ENCODE assay signal across 29 cellular contexts in genomic region chr9:131856105-131856504, GRCh38.
DNase-seq lines count a peak whose midpoint lies in the region; ATAC-seq, FAIRE-seq and TF ChIP-seq lines count a peak whose summit lies in the region.
"Had no signal": no experiment of that assay in that cellular context is flagged by ENCODE, and none has a peak within 500 bp of the region (broad histone marks: within the 10 kb centered on the region; RNA-seq: fewer than 3 reads in every experiment).

No MANE protein-coding gene starts in this region.

- in situ Hi-C loops in brain microvascular endothelial cell (cut with HindIII; ENCODE audit: low pct_ligation_motif_present, low sequenced_read_pairs): no loop called here

- 63% methylated on average over 17 of the region's 21 CpGs for WGBS in A549 (ENCODE audit: missing lambda C conversion rate)
- 88 to 89% methylated on average over 21 of the region's 21 CpGs for WGBS in testis, 2 donors

- TF ChIP-seq POLR2A in A549 (IDR thresholded peaks at IDR 0.05; ENCODE audit: low read length) (no peak), testis (IDR thresholded peaks at IDR 0.05) (no peak)

- CTCF ChIA-PET in A549 (lab: Yijun Ruan, JAX): no interaction called here

- no peaks in the 10 kb centered on the region for H3K36me3 ChIP-seq in brain microvascular endothelial cell (replicated peaks)
- H3K36me3 ChIP-seq in testis (ENCODE audit: low read depth, missing control alignments): no peaks in the 10 kb centered on the region

- H3K27me3 ChIP-seq in brain microvascular endothelial cell (replicated peaks) (no peaks in the 10 kb centered on the region), testis (no peaks in the 10 kb centered on the region)
- H3K27me3 ChIP-seq: breast epithelium, heart right ventricle had no signal

- POLR2A ChIA-PET in A549 (lab: Yijun Ruan, JAX): no interaction called here

- peak; percentile 83 to 97 for ATAC-seq in A549
- ATAC-seq in Right ventricle myocardium inferior: no peak
- ATAC-seq: CD8-positive, alpha-beta T cell; heart right ventricle had no signal

- TF ChIP-seq EP300 in A549 (IDR thresholded peaks at IDR 0.05): no peak

- TF ChIP-seq CTCF in A549 (IDR thresholded peaks at IDR 0.05) (peak; percentile 12; the same call in 1 of the 3 replicates), HFFc6 (IDR thresholded peaks at IDR 0.05) (peak; percentile 24), brain microvascular endothelial cell (IDR thresholded peaks at IDR 0.05; ENCODE audit: low read depth, low read length, missing control alignments) (peak; percentile 35), osteocyte (IDR thresholded peaks at IDR 0.05) (no peak), testis (IDR thresholded peaks at IDR 0.05) (no peak)

- no peaks in the 10 kb centered on the region for H3K4me1 ChIP-seq in A549
- no peaks in the 10 kb centered on the region for H3K4me1 ChIP-seq in testis
- H3K4me1 ChIP-seq: breast epithelium had no signal

- no peaks in the 10 kb centered on the region for H3K9me3 ChIP-seq in A549
- no peaks in the 10 kb centered on the region for H3K9me3 ChIP-seq in testis
- H3K9me3 ChIP-seq: breast epithelium, heart right ventricle, left ventricle myocardium inferior had no signal

- H3K27me3 Mint-ChIP-seq in HFFc6 (ENCODE audit: insufficient read depth) (peaks cover 25% of the 10 kb centered on the region), osteocyte (ENCODE audit: unreplicated experiment) (no peaks in the 10 kb centered on the region)
- H3K27me3 Mint-ChIP-seq: naive B cell; stimulated activated naive CD8-positive, alpha-beta T cell treated with anti-CD3 and anti-CD28 coated beads, Interleukin-15, Interleukin-2, amounts not matched to agents 100 ng/mL and 50 ng/mL, for 24 hours had no signal

- H3K4me3 Mint-ChIP-seq in HFFc6 (no peak overlapping the region), osteocyte (ENCODE audit: unreplicated experiment) (no peak overlapping the region)
- H3K4me3 Mint-ChIP-seq: activated CD4-positive, alpha-beta memory T cell treated with anti-CD3 and anti-CD28 coated beads, Interleukin-2, amount 10 ng/mL, durations not matched to agents 7 days and 5 days; activated naive CD4-positive, alpha-beta T cell treated with anti-CD3 and anti-CD28 coated beads, Interleukin-2, amount 10 ng/mL, durations not matched to agents 7 days and 5 days; CD8-positive, alpha-beta T cell; mesothelial cell of epicardium; naive B cell; stimulated activated naive CD8-positive, alpha-beta T cell treated with anti-CD3 and anti-CD28 coated beads, Interleukin-15, Interleukin-2, amounts not matched to agents 100 ng/mL and 50 ng/mL, for 24 hours had no signal

- no peak overlapping the region for H3K4me3 ChIP-seq in A549
- no peak overlapping the region for H3K4me3 ChIP-seq in brain microvascular endothelial cell (ENCODE audit: low read depth, low read length)
- no peak overlapping the region for H3K4me3 ChIP-seq in testis
- H3K4me3 ChIP-seq: breast epithelium, left ventricle myocardium inferior, skin epidermis had no signal

- peak in 1 of 2 experiments; percentile 35; a peak in 1 of 5 replicates for TF ChIP-seq RAD21 in A549 (conservative IDR thresholded peaks at IDR 0.05 in 1 of 2, IDR thresholded peaks at IDR 0.05 in 1 of 2)

- no peaks in the 10 kb centered on the region for H3K9me3 Mint-ChIP-seq in HFFc6
- H3K9me3 Mint-ChIP-seq in osteocyte (ENCODE audit: unreplicated experiment): no peaks in the 10 kb centered on the region
- H3K9me3 Mint-ChIP-seq: activated CD4-positive, alpha-beta memory T cell treated with anti-CD3 and anti-CD28 coated beads, Interleukin-2, amount 10 ng/mL, durations not matched to agents 7 days and 5 days; activated naive CD4-positive, alpha-beta T cell treated with anti-CD3 and anti-CD28 coated beads, Interleukin-2, amount 10 ng/mL, durations not matched to agents 7 days and 5 days; CD8-positive, alpha-beta T cell; mesothelial cell of epicardium; naive B cell; stimulated activated naive CD8-positive, alpha-beta T cell treated with anti-CD3 and anti-CD28 coated beads, Interleukin-15, Interleukin-2, amounts not matched to agents 100 ng/mL and 50 ng/mL, for 24 hours had no signal

- no peak overlapping the region for H3K27ac ChIP-seq in A549
- no peak overlapping the region for H3K27ac ChIP-seq in brain microvascular endothelial cell
- no peak overlapping the region for H3K27ac ChIP-seq in testis
- H3K27ac ChIP-seq: breast epithelium, heart right ventricle, left ventricle myocardium inferior, skin epidermis had no signal

- H3K27ac Mint-ChIP-seq in HFFc6: no peak overlapping the region
- H3K27ac Mint-ChIP-seq in osteocyte (ENCODE audit: unreplicated experiment): no peak overlapping the region
- H3K27ac Mint-ChIP-seq: activated CD4-positive, alpha-beta memory T cell treated with anti-CD3 and anti-CD28 coated beads, Interleukin-2, amount 10 ng/mL, durations not matched to agents 7 days and 5 days; activated naive CD4-positive, alpha-beta T cell treated with anti-CD3 and anti-CD28 coated beads, Interleukin-2, amount 10 ng/mL, durations not matched to agents 7 days and 5 days; CD8-positive, alpha-beta T cell; mesothelial cell of epicardium; stimulated activated naive CD8-positive, alpha-beta T cell treated with anti-CD3 and anti-CD28 coated beads, Interleukin-15, Interleukin-2, amounts not matched to agents 100 ng/mL and 50 ng/mL, for 24 hours had no signal

- peaks cover 10% of the 10 kb centered on the region for H3K4me1 Mint-ChIP-seq in HFFc6 (ENCODE audit: low read depth)
- H3K4me1 Mint-ChIP-seq in osteocyte (ENCODE audit: unreplicated experiment): no peaks in the 10 kb centered on the region
- H3K4me1 Mint-ChIP-seq: activated naive CD4-positive, alpha-beta T cell treated with anti-CD3 and anti-CD28 coated beads, Interleukin-2, amount 10 ng/mL, durations not matched to agents 7 days and 5 days had no signal

- H3K4me2 ChIP-seq in A549: no peak overlapping the region

- intact Hi-C loops in testis (cut with DNase I; ENCODE audit: low total_unique reads): no loop called here
- intact Hi-C loops in Right ventricle myocardium inferior (cut with DNase I): no loop called here

- DNase-seq in A549 (ENCODE audit: low read depth in 1 of 2, low spot score in 1 of 2) (peak; percentile 45 to 56), HFFc6 (no peak), brain microvascular endothelial cell (no peak), iPS-NIHi7 (ENCODE audit: extremely low spot score) (peak; percentile 84), osteocyte (ENCODE audit: extremely low spot score, unreplicated experiment) (no peak), GM19238 (ENCODE audit: insufficient read length, low spot score) (no peak), testis (no peak), Right ventricle myocardium inferior (ENCODE audit: missing footprints) (no peak)
- DNase-seq: activated CD4-positive, alpha-beta memory T cell treated with anti-CD3 and anti-CD28 coated beads, Interleukin-2, amount 10 ng/mL, durations not matched to agents 7 days and 5 days; activated CD4-positive, CD25-positive, alpha-beta regulatory T cell treated with anti-CD3 and anti-CD28 coated beads, Interleukin-2, amount 50 U/mL, for 72 hours; activated CD8-positive, alpha-beta memory T cell treated with anti-CD3 and anti-CD28 coated beads, Interleukin-2, amount 50 U/mL, for 48 hours; activated naive CD4-positive, alpha-beta T cell treated with anti-CD3 and anti-CD28 coated beads, Interleukin-2, amount 10 ng/mL, durations not matched to agents 7 days and 5 days; CD8-positive, alpha-beta T cell; effector CD4-positive, alpha-beta T cell; EL; foreskin fibroblast; heart right ventricle; Karpas-422; left ventricle myocardium inferior; naive B cell; NCI-H1436 treated with DMSO at 0.1 percent for 48 hours; NCI-H510A; NK-92 treated with Interleukin-12 subunit alpha and Interleukin-12 subunit beta, amount 100 ng/mL, for 24 hours; nucleus accumbens had no signal

- no peak for FAIRE-seq in A549 (lab: Jason Lieb, UNC)
- FAIRE-seq: colon had no signal

- H3K36me3 Mint-ChIP-seq in HFFc6 (ENCODE audit: low read depth) (peaks cover 16% of the 10 kb centered on the region), osteocyte (ENCODE audit: unreplicated experiment) (peaks cover 17% of the 10 kb centered on the region)
- H3K36me3 Mint-ChIP-seq: activated naive CD4-positive, alpha-beta T cell treated with anti-CD3 and anti-CD28 coated beads, Interleukin-2, amount 10 ng/mL, durations not matched to agents 7 days and 5 days had no signal

TF ChIP-seq in A549, 52 proteins besides CTCF, POLR2A, EP300 and RAD21 (continues in another document):
- TF ChIP-seq HES2 (IDR thresholded peaks at IDR 0.05): no peak
- TF ChIP-seq NPAS2 (CRISPR knock-in tag; IDR thresholded peaks at IDR 0.05; ENCODE audit: borderline replicate concordance): no peak
- TF ChIP-seq SMC3 (IDR thresholded peaks at IDR 0.05): no peak
- no peak for TF ChIP-seq BCL3 (IDR thresholded peaks at IDR 0.05)
- TF ChIP-seq, protein P1, sequence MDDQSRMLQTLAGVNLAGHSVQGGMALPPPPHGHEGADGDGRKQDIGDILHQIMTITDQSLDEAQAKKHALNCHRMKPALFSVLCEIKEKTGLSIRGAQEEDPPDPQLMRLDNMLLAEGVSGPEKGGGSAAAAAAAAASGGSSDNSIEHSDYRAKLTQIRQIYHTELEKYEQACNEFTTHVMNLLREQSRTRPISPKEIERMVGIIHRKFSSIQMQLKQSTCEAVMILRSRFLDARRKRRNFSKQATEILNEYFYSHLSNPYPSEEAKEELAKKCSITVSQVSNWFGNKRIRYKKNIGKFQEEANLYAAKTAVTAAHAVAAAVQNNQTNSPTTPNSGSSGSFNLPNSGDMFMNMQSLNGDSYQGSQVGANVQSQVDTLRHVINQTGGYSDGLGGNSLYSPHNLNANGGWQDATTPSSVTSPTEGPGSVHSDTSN (IDR thresholded peaks at IDR 0.05): no peak

Comparison
In these comparisons a context has a peak if more than half of its experiments do, and no peak if none do; other contexts are left out.
1. DNase-seq: peak in A549 (2 of 2) and iPS-NIHi7 (single experiment); none in HFFc6 (single experiment), brain microvascular endothelial cell (single experiment), osteocyte (single experiment), GM19238 (single experiment), testis (single experiment) and Right ventricle myocardium inferior (single experiment).
2. CTCF ChIP-seq: peak in A549 (single experiment), HFFc6 (single experiment) and brain microvascular endothelial cell (single experiment); none in osteocyte (single experiment) and testis (0 of 3).